Comparison of ENCODE assay signal across 12 cellular contexts in the genomic region with DNA sequence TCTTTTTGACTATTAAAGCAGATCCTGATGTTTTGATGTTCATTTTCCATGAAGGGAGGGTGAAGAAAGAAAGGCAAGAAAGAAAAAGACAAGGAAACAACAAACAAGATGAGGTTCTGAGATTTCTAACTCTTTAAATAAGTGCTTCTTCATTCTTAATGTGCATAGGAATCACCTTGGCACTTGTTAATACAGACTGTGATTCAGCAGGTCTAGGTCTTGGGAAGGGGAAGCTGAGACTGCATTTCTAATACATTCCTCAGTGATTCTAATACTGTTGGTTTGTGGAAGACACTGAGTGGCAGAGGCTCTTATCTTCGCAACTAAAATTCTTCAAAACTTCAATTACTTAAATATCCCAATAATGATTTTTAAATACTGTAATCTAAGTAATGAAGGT.
DNase-seq lines count a peak whose midpoint lies in the region; FAIRE-seq lines count a peak whose summit lies in the region.
"Had no signal": no experiment of that assay in that cellular context is flagged by ENCODE, and none has a peak within 500 bp of the region (broad histone marks: within the 10 kb centered on the region; RNA-seq: fewer than 3 reads in every experiment).

No MANE protein-coding gene starts in this region.

- DNase-seq in A172 (ENCODE audit: low spot score) = peak; percentile 6
- DNase-seq in NCI-H226 = peak; percentile 42
- DNase-seq in non-pigmented ciliary epithelial cell (ENCODE audit: low read depth) = peak; percentile 35
- no peak for DNase-seq in MV-4-11 (lab: John Stamatoyannopoulos, UW)
- DNase-seq in NCI-H1092 treated with DMSO at 0.1 percent for 48 hours (lab: John Stamatoyannopoulos, UW) = no peak
- no peak for DNase-seq in hepatic stellate cell (ENCODE audit: low spot score)
- no peak for DNase-seq in HUDEP-2 (lab: John Stamatoyannopoulos, UW; ENCODE audit: unreplicated experiment in 76 of 76)
- DNase-seq: activated naive CD4-positive, alpha-beta T cell treated with anti-CD3 and anti-CD28 coated beads, Interleukin-2, amount 50 U/mL, for 16 hours; DMS79; NCI-H1417; stimulated activated CD4-positive, alpha-beta T cell treated with anti-CD3 and anti-CD28 coated beads, Interleukin-15, amount 100 ng/mL, for 24 hours had no signal

- peak; percentile 53 for FAIRE-seq in colon (lab: Jason Lieb, UNC)

Comparison
In these comparisons a context has a peak if more than half of its experiments do, and no peak if none do; other contexts are left out.
1. DNase-seq: peak in A172 (single experiment), NCI-H226 (single experiment) and non-pigmented ciliary epithelial cell (single experiment); none in MV-4-11 (single experiment), NCI-H1092 treated with DMSO at 0.1 percent for 48 hours (single experiment), hepatic stellate cell (single experiment) and HUDEP-2 (0 of 76).